In genomic region chr16:46789499-46790414, GRCh38 we compare ENCODE assay signal across 8 cellular contexts. TPM values are rescaled to one million over a fixed set of nuclear protein-coding genes. Genes with fewer than 3 reads are reported as not detected.
DNase-seq lines count a peak whose midpoint lies in the region; ATAC-seq lines count a peak whose summit lies in the region.

No MANE protein-coding gene starts in this region.

- no peaks in the 10 kb centered on the region for H3K36me3 ChIP-seq in CD8-positive, alpha-beta memory T cell (ENCODE audit: insufficient read depth, low read length)
- H3K36me3 ChIP-seq in aorta (ENCODE audit: control insufficient read depth in 1 of 2, insufficient read depth in 2 of 2, low read length in 1 of 2) = no peaks in the 10 kb centered on the region

- H3K27me3 ChIP-seq in CD8-positive, alpha-beta memory T cell (ENCODE audit: insufficient read depth, low read length, poor library complexity, severe bottlenecking) = no peaks in the 10 kb centered on the region
- H3K27me3 ChIP-seq in right cardiac atrium (ENCODE audit: control insufficient read depth, insufficient read depth) (no peaks in the 10 kb centered on the region), aorta (ENCODE audit: control insufficient read depth in 1 of 2, insufficient read depth in 2 of 2, low read length in 1 of 2) (no peaks in the 10 kb centered on the region)

- H3K36me3 Mint-ChIP-seq in CD8-positive, alpha-beta memory T cell = peaks cover 1 to 25% (median 7%) of the 10 kb centered on the region in 3 donors
- H3K36me3 Mint-ChIP-seq in T-helper 1 cell treated with Interleukin-12 subunit alpha and Interleukin-12 subunit beta and Interleukin-4 antibody, amounts not matched to agents 30 μg/mL and 1 μg/mL, for 36 hours (ENCODE audit: low read depth) = peaks cover 19% of the 10 kb centered on the region

- ATAC-seq in GM19468 (IDR thresholded peaks at IDR 0.05; ENCODE audit: extremely low read depth, unreplicated experiment) (peak; percentile 80), right cardiac atrium (peak; percentile 98 to 99), aorta (ENCODE audit: low FRiP score) (peak; percentile 94)

- peaks cover 0 to 2% of the 10 kb centered on the region in 2 donors for H3K27me3 Mint-ChIP-seq in CD8-positive, alpha-beta memory T cell
- peaks cover 6% of the 10 kb centered on the region for H3K27me3 Mint-ChIP-seq in T-helper 1 cell treated with Interleukin-12 subunit alpha and Interleukin-12 subunit beta and Interleukin-4 antibody, amounts not matched to agents 30 μg/mL and 1 μg/mL, for 36 hours (ENCODE audit: low read depth)

- H3K9me3 Mint-ChIP-seq in CD8-positive, alpha-beta memory T cell = peaks cover 10 to 18% (median 14%) of the 10 kb centered on the region in 5 donors
- peaks cover 21% of the 10 kb centered on the region for H3K9me3 Mint-ChIP-seq in T-helper 1 cell treated with Interleukin-12 subunit alpha and Interleukin-12 subunit beta and Interleukin-4 antibody, amounts not matched to agents 30 μg/mL and 1 μg/mL, for 36 hours

- peak overlapping the region; percentile 55 to 91 (median 83) for H3K4me3 Mint-ChIP-seq in CD8-positive, alpha-beta memory T cell
- peak overlapping the region; percentile 80 for H3K4me3 Mint-ChIP-seq in T-helper 1 cell treated with Interleukin-12 subunit alpha and Interleukin-12 subunit beta and Interleukin-4 antibody, amounts not matched to agents 30 μg/mL and 1 μg/mL, for 36 hours

- H3K27ac Mint-ChIP-seq in CD8-positive, alpha-beta memory T cell = peak overlapping the region in 7 of 8 donors; percentile 6 to 94 (median 87)
- H3K27ac Mint-ChIP-seq in T-helper 1 cell treated with Interleukin-12 subunit alpha and Interleukin-12 subunit beta and Interleukin-4 antibody, amounts not matched to agents 30 μg/mL and 1 μg/mL, for 36 hours = peak overlapping the region; percentile 69

- peak overlapping the region; percentile 69 for H3K4me3 ChIP-seq in CD8-positive, alpha-beta memory T cell (ENCODE audit: low read length)
- H3K4me3 ChIP-seq in right cardiac atrium (ENCODE audit: low read length) = peak overlapping the region; percentile 61
- H3K4me3 ChIP-seq in aorta (ENCODE audit: low read length in 2 of 2) = peak overlapping the region; percentile 22 to 38

- H3K9me3 ChIP-seq in CD8-positive, alpha-beta memory T cell (ENCODE audit: low read length) = no peaks in the 10 kb centered on the region
- H3K9me3 ChIP-seq in right cardiac atrium (ENCODE audit: control insufficient read depth, low read length) (no peaks in the 10 kb centered on the region), aorta (ENCODE audit: control insufficient read depth, low read length) (no peaks in the 10 kb centered on the region)

- peak; percentile 75 to 87 (median 79) for DNase-seq in CD8-positive, alpha-beta memory T cell
- DNase-seq in HT-29 (ENCODE audit: low spot score) = peak; percentile 69
- DNase-seq in right cardiac atrium = peak; percentile 76 to 92 (median 90)
- DNase-seq in renal cortical epithelial cell (ENCODE audit: low read depth) = peak; percentile 15
- peak; percentile 87 to 92 for DNase-seq in aorta

- CTCF ChIA-PET in CD8-positive, alpha-beta memory T cell (lab: Charles Lee) = interaction anchor here (0.9 kb wide), 1 partner anchor 11 kb away, joined by 8 read pairs; no protein-coding TSS in a partner anchor

- peaks cover 4% of the 10 kb centered on the region for H3K4me1 ChIP-seq in CD8-positive, alpha-beta memory T cell (ENCODE audit: insufficient read depth, low read length)
- H3K4me1 ChIP-seq in right cardiac atrium (ENCODE audit: control insufficient read depth, insufficient read depth, low read length) (no peaks in the 10 kb centered on the region), aorta (ENCODE audit: control insufficient read depth in 1 of 2, insufficient read depth in 2 of 2, low read length in 2 of 2) (no peaks in the 10 kb centered on the region)

- POLR2A ChIA-PET in CD8-positive, alpha-beta memory T cell (lab: Charles Lee) = interaction anchor here (1.2 kb wide), 1 partner anchor 42 kb away, joined by 4 read pairs; the partner anchor contains the start of gene C16orf87

- peak overlapping the region; percentile 2 for H3K27ac ChIP-seq in CD8-positive, alpha-beta memory T cell (ENCODE audit: low read depth, low read length)
- H3K27ac ChIP-seq in angular gyrus (ENCODE audit: low read depth, low read length) = peak overlapping the region; percentile 48
- peak overlapping the region; percentile 71 for H3K27ac ChIP-seq in right cardiac atrium (ENCODE audit: low read length)
- H3K27ac ChIP-seq in aorta (ENCODE audit: low read depth in 1 of 2, low read length in 2 of 2) = no peak overlapping the region

- WGBS in right cardiac atrium = 10% methylated on average over 43 of the region's 43 CpGs
- 5 to 7% methylated on average over 37 to 43 of the region's 43 CpGs for WGBS in aorta, 2 donors

- intact Hi-C loops in right cardiac atrium (cut with DNase I) = no loop called here
- intact Hi-C loops in aorta (cut with DNase I) = loop anchor here in 1 of 2 donors (5.0 to 10.0 kb wide), 2 partner anchors 43 to 115 kb away; partner anchors contain the start of gene C16orf87

- peaks cover 17 to 25% (median 19%) of the 10 kb centered on the region in 3 donors for H3K4me1 Mint-ChIP-seq in CD8-positive, alpha-beta memory T cell
- H3K4me1 Mint-ChIP-seq in T-helper 1 cell treated with Interleukin-12 subunit alpha and Interleukin-12 subunit beta and Interleukin-4 antibody, amounts not matched to agents 30 μg/mL and 1 μg/mL, for 36 hours (ENCODE audit: low read depth) = peaks cover 16% of the 10 kb centered on the region

RNA-seq across cellular contexts. Expression of gene C16orf87, which starts 41.2 kb away (rescaled TPM):
- 10 to 100 TPM; 22.6 to 22.8 TPM for total RNA-seq in CD8-positive, alpha-beta memory T cell
- 9.1 TPM for polyA plus RNA-seq in CD8-positive, alpha-beta memory T cell
- 3.1 and 3.6 TPM in 2 replicates for total RNA-seq in HT-29 (2014; rRNA removed; shearing (Covaris generic))
- total RNA-seq in right cardiac atrium (10 to 100 TPM; 12.0 to 16.7 (median 14.7) TPM), renal cortical epithelial cell (13.5 and 14.2 TPM in 2 replicates), aorta (1 to 10 TPM; 5.6 to 8.8 TPM)
- polyA plus RNA-seq in right cardiac atrium (7.5 TPM), aorta (1 to 10 TPM; 5.6 to 8.0 TPM)

RNA-seq across cellular contexts. Expression of gene MYLK3, which starts 41.6 kb away (rescaled TPM):
- total RNA-seq in CD8-positive, alpha-beta memory T cell = under 1 TPM; 0.20 to 0.47 TPM
- not detected for polyA plus RNA-seq in CD8-positive, alpha-beta memory T cell
- 0.21 and 0.53 TPM in 2 replicates for total RNA-seq in HT-29 (2014; rRNA removed; shearing (Covaris generic))
- total RNA-seq in right cardiac atrium (100 to 1,000 TPM; 285 to 543 (median 321) TPM), renal cortical epithelial cell (0.50 TPM in 1 of 2 replicates, not detected in the other), aorta (under 1 TPM; 0.54 to 0.78 TPM)
- polyA plus RNA-seq in right cardiac atrium (143 TPM), aorta (under 1 TPM; 0.20 to 0.63 TPM)

Comparison
In these comparisons a context has a peak if more than half of its experiments do, and no peak if none do; other contexts are left out.
1. DNase-seq: peak in every context shown above with its lines; median percentile 90 in right cardiac atrium; 90 in aorta; 79 in CD8-positive, alpha-beta memory T cell; 69 in HT-29; 15 in renal cortical epithelial cell.
2. H3K27ac ChIP-seq: peak in CD8-positive, alpha-beta memory T cell (single experiment), angular gyrus (single experiment) and right cardiac atrium (single experiment); none in aorta (0 of 2).
3. RNA of gene MYLK3, which starts 41.6 kb away (total RNA-seq): 285 to 543 TPM in right cardiac atrium; 0.54 to 0.78 TPM in aorta, 0.21 to 0.53 TPM in HT-29, 0.50 TPM in renal cortical epithelial cell and 0.20 to 0.47 TPM in CD8-positive, alpha-beta memory T cell; every median in the first group is over 100 times any median in the second.
4. Peak in every context shown above with its lines, with median percentiles within 50 percentile points of each other: H3K4me3 ChIP-seq and ATAC-seq.